Comparison of ENCODE assay signal across 11 cellular contexts in the genomic region with DNA sequence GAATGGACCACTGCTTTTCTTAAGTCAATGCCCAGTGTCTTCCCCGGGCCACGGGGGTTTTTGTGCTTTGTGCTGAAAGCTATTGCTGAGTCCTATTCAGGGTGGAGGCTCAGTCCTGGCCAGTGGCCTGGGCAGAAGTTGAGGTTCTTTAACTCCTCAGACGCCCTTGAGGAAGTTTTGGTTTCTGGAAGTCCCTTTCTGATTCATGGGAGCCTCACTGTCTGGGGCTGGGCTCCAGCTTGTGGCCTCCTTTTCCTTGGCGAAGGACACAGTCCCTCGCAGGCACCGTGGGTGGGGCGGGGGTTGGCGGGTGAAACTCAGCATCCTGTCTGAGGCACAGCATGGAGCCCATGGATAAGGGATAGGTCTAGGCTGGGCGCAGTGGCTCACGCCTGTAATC.
"Had no signal": no experiment of that assay in that cellular context is flagged by ENCODE, and none has a peak within 500 bp of the region (broad histone marks: within the 10 kb centered on the region; RNA-seq: fewer than 3 reads in every experiment).

No MANE protein-coding gene starts in this region.

- H3K36me3 ChIP-seq: left ventricle myocardium inferior, ovary had no signal

- H3K4me1 Mint-ChIP-seq: activated B cell treated with CpG ODN at 0.5 μM for 24 hours; activated CD4-positive, alpha-beta T cell treated with anti-CD3 and anti-CD28 coated beads, Interleukin-2, amount 10 ng/mL, durations not matched to agents 24 days and 14 days; stimulated activated memory B cell treated with anti-CD40 and anti-IgM and Interleukin-4, amounts not matched to agents 10 μg/mL and 1 μg/mL and 100 μg/mL, for 72 hours had no signal

- H3K9me3 Mint-ChIP-seq: activated B cell treated with CpG ODN at 0.5 μM for 24 hours, mesothelial cell of epicardium had no signal

- H3K27me3 Mint-ChIP-seq: activated CD4-positive, alpha-beta T cell treated with anti-CD3 and anti-CD28 coated beads, Interleukin-2, amount 10 ng/mL, durations not matched to agents 24 days and 14 days had no signal

- ATAC-seq: stimulated activated memory B cell treated with anti-CD40 and anti-IgM and Interleukin-4, amounts not matched to agents 10 μg/mL and 1 μg/mL and 100 μg/mL, for 72 hours had no signal

- H3K4me1 ChIP-seq: left ventricle myocardium inferior had no signal

- H3K4me3 ChIP-seq: left ventricle myocardium inferior, ovary had no signal

- H3K27ac Mint-ChIP-seq: activated B cell treated with CpG ODN at 0.5 μM for 24 hours; activated CD4-positive, alpha-beta T cell treated with anti-CD3 and anti-CD28 coated beads, Interleukin-2, amount 10 ng/mL, durations not matched to agents 24 days and 14 days; activated naive CD4-positive, alpha-beta T cell treated with anti-CD3 and anti-CD28 coated beads for 36 hours; activated T-helper 1 cell treated with anti-CD3 and anti-CD28 coated beads, Interleukin-12 subunit alpha, Interleukin-12 subunit beta, Interleukin-2, Interleukin-4 antibody, amounts not matched to agents 30 ng/mL and 10 ng/mL and 1 ng/mL, durations not matched to agents 14 hours and 24 hours and 36 hours; stimulated activated memory B cell treated with anti-CD40 and anti-IgM and Interleukin-4, amounts not matched to agents 10 μg/mL and 1 μg/mL and 100 μg/mL, for 72 hours; T-helper 2 cell treated with Interferon-gamma antibody and Interleukin-4, amounts not matched to agents 5 μg/mL and 100 μg/mL, for 36 hours had no signal

- H3K4me3 Mint-ChIP-seq: activated B cell treated with CpG ODN at 0.5 μM for 24 hours; activated CD4-positive, alpha-beta T cell treated with anti-CD3 and anti-CD28 coated beads, Interleukin-2, amount 10 ng/mL, durations not matched to agents 24 days and 14 days; activated naive CD4-positive, alpha-beta T cell treated with anti-CD3 and anti-CD28 coated beads for 36 hours; activated T-helper 1 cell treated with anti-CD3 and anti-CD28 coated beads, Interleukin-12 subunit alpha, Interleukin-12 subunit beta, Interleukin-2, Interleukin-4 antibody, amounts not matched to agents 30 ng/mL and 10 ng/mL and 1 ng/mL, durations not matched to agents 14 hours and 24 hours and 36 hours; mesothelial cell of epicardium; stimulated activated memory B cell treated with anti-CD40 and anti-IgM and Interleukin-4, amounts not matched to agents 10 μg/mL and 1 μg/mL and 100 μg/mL, for 72 hours; T-helper 2 cell treated with Interferon-gamma antibody and Interleukin-4, amounts not matched to agents 5 μg/mL and 100 μg/mL, for 36 hours had no signal

- DNase-seq: activated B cell treated with CpG ODN at 0.5 μM for 24 hours; activated CD4-positive, alpha-beta T cell treated with anti-CD3 and anti-CD28 coated beads, Interleukin-2, amount 10 ng/mL, durations not matched to agents 24 days and 14 days; activated naive CD4-positive, alpha-beta T cell treated with anti-CD3 and anti-CD28 coated beads for 36 hours; hippocampal formation; kidney; left ventricle myocardium inferior; ovary had no signal

- H3K27me3 ChIP-seq: ovary had no signal

- H3K9me3 ChIP-seq: ovary had no signal

- H3K36me3 Mint-ChIP-seq: mesothelial cell of epicardium; stimulated activated memory B cell treated with anti-CD40 and anti-IgM and Interleukin-4, amounts not matched to agents 10 μg/mL and 1 μg/mL and 100 μg/mL, for 72 hours had no signal

- H3K27ac ChIP-seq: left ventricle myocardium inferior, ovary had no signal
